In genomic region chr10:62528441-62528840, GRCh38 we compare ENCODE assay signal across 8 cellular contexts.
A peak's percentile ranks its signal among the peaks of the same experiment; 100 is the strongest.
DNase-seq lines count a peak whose midpoint lies in the region; ATAC-seq and TF ChIP-seq lines count a peak whose summit lies in the region.
"Had no signal": no experiment of that assay in that cellular context is flagged by ENCODE, and none has a peak within 500 bp of the region (broad histone marks: within the 10 kb centered on the region; RNA-seq: fewer than 3 reads in every experiment).

No MANE protein-coding gene starts in this region.

- peak overlapping the region; percentile 70 for H3K4me3 Mint-ChIP-seq in natural killer cell

- TF ChIP-seq CTCF in NB4 (IDR thresholded peaks at IDR 0.05; ENCODE audit: low read depth, low read length) (no peak), natural killer cell (IDR thresholded peaks at IDR 0.05) (no peak)

- no peaks in the 10 kb centered on the region for H3K27me3 Mint-ChIP-seq in natural killer cell (ENCODE audit: low read depth in 2 of 2)

- ATAC-seq in GM19035 (IDR thresholded peaks at IDR 0.05; ENCODE audit: unreplicated experiment) (peak; percentile 92), HG02852 (IDR thresholded peaks at IDR 0.05; ENCODE audit: unreplicated experiment) (peak; percentile 97), natural killer cell (peak; percentile 85 to 93 (median 86))
- ATAC-seq: K562 had no signal

- H3K4me3 ChIP-seq in NB4 (ENCODE audit: low read depth, low read length), result no peak overlapping the region
- H3K4me3 ChIP-seq: K562 had no signal

- DNase-seq in NB4 (ENCODE audit: low read depth) (peak; percentile 77), natural killer cell (no peak), amniotic stem cell (lab: John Stamatoyannopoulos, UW) (no peak), cerebellar cortex (ENCODE audit: low spot score) (no peak), AG08396 (ENCODE audit: low spot score) (no peak)

- H3K36me3 Mint-ChIP-seq in natural killer cell, result peaks cover 14% of the 10 kb centered on the region

- peaks cover 4 to 8% of the 10 kb centered on the region in 2 donors for H3K9me3 Mint-ChIP-seq in natural killer cell

- intact Hi-C loops in natural killer cell (cut with micrococcal nuclease), result no loop called here

- TF ChIP-seq POLR2A in NB4 (IDR thresholded peaks at IDR 0.05; ENCODE audit: extremely low read depth, insufficient read length), result no peak

- H3K27ac Mint-ChIP-seq in natural killer cell, result peak overlapping the region; percentile 74 to 76

- peaks cover 38 to 47% of the 10 kb centered on the region in 2 donors for H3K4me1 Mint-ChIP-seq in natural killer cell
